In the genomic region with DNA sequence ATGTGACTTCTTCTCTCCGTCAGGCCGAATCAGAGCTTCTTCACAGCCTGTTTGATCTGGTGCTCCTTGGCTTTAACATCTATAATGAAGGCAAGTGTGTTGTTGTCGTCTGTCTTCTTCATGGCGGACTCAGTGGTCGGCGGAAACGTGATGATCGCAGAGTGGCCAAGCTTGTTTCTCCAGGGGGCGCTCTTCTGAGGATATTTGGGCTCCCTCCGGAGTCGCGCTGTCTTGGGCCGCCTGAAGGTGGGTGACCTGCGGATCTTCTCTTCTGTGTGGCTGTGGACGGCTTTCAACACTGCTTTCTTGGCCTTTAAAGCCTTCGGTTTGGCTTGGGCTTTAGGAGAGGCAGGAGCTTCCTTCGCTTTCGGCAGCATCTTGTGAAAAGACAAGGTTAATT, we compare ENCODE assay signal across 1 cellular context.
TF ChIP-seq lines count a peak whose summit lies in the region.

No MANE protein-coding gene starts in this region.

TF ChIP-seq in SK-N-SH, 30 proteins besides CTCF, POLR2A, EP300 and RAD21 (continued from another document):
- TF ChIP-seq, protein P1, sequence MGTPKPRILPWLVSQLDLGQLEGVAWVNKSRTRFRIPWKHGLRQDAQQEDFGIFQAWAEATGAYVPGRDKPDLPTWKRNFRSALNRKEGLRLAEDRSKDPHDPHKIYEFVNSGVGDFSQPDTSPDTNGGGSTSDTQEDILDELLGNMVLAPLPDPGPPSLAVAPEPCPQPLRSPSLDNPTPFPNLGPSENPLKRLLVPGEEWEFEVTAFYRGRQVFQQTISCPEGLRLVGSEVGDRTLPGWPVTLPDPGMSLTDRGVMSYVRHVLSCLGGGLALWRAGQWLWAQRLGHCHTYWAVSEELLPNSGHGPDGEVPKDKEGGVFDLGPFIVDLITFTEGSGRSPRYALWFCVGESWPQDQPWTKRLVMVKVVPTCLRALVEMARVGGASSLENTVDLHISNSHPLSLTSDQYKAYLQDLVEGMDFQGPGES (IDR thresholded peaks at IDR 0.05; ENCODE audit: low read depth, low read length), result no peak
